In genomic region chr12:52182898-52183543, GRCh38 we compare ENCODE assay signal across 16 cellular contexts. TPM values are rescaled to one million over a fixed set of nuclear protein-coding genes. Genes with fewer than 3 reads are reported as not detected.
DNase-seq lines count a peak whose midpoint lies in the region; TF ChIP-seq lines count a peak whose summit lies in the region.
"Had no signal": no experiment of that assay in that cellular context is flagged by ENCODE, and none has a peak within 500 bp of the region (broad histone marks: within the 10 kb centered on the region; RNA-seq: fewer than 3 reads in every experiment).

No MANE protein-coding gene starts in this region.

- H3K4me1 ChIP-seq in HUES64 (ENCODE audit: insufficient read depth, low read length) (peaks cover 35% of the 10 kb centered on the region), esophagus (ENCODE audit: control insufficient read depth in 2 of 2, insufficient read depth in 2 of 2, low read length in 1 of 2) (peaks cover 8 to 11% of the 10 kb centered on the region in 2 donors), colonic mucosa (no peaks in the 10 kb centered on the region)
- H3K4me1 ChIP-seq: HAP-1 had no signal

- no peak overlapping the region; the same call in 1 of the 2 replicates for H3K27ac ChIP-seq in HUES64 (ENCODE audit: low read depth, low read length)
- peak overlapping the region; percentile 47 to 95 for H3K27ac ChIP-seq in esophagus (ENCODE audit: low read depth in 2 of 2, low read length in 1 of 2)
- H3K27ac ChIP-seq in colonic mucosa, result no peak overlapping the region

- no peaks in the 10 kb centered on the region for H3K36me3 Mint-ChIP-seq in activated naive CD4-positive, alpha-beta T cell treated with anti-CD3 and anti-CD28 coated beads, Interleukin-2, amount 10 ng/mL, durations not matched to agents 7 days and 5 days
- H3K36me3 Mint-ChIP-seq: activated naive CD4-positive, alpha-beta T cell treated with anti-CD3 and anti-CD28 coated beads, Interleukin-2, amount 50 U/mL, for 72 hours had no signal

- H3K4me3 ChIP-seq in HUES64 (ENCODE audit: low read length) (no peak overlapping the region), esophagus (ENCODE audit: low read depth in 1 of 2, low read length in 2 of 2) (no peak overlapping the region), retinal pigment epithelial cell (ENCODE audit: low read length) (peak overlapping the region; percentile 23), colonic mucosa (no peak overlapping the region)
- H3K4me3 ChIP-seq: gastroesophageal sphincter, HAP-1 had no signal

- no peak overlapping the region for H3K4me3 Mint-ChIP-seq in activated naive CD4-positive, alpha-beta T cell treated with anti-CD3 and anti-CD28 coated beads, Interleukin-2, amount 10 ng/mL, durations not matched to agents 7 days and 5 days
- H3K4me3 Mint-ChIP-seq: dendritic cell treated with granulocyte-macrophage colony-stimulating factor and Interleukin-4, amounts not matched to agents 40 ng/mL and 50 ng/mL, for 4 days; T-helper 1 cell treated with Interleukin-12 subunit alpha and Interleukin-12 subunit beta and Interleukin-4 antibody, amounts not matched to agents 30 μg/mL and 1 μg/mL, for 36 hours had no signal

- TF ChIP-seq CTCF in retinal pigment epithelial cell (conservative IDR thresholded peaks at IDR 0.05; ENCODE audit: low read depth, low read length), result no peak
- TF ChIP-seq CTCF in colonic mucosa (IDR thresholded peaks at IDR 0.05), result no peak

- 71% methylated on average over 9 of the region's 9 CpGs for WGBS in HUES64
- 60 to 63% methylated on average over 9 of the region's 9 CpGs for WGBS in esophagus, 2 donors

- H3K4me1 Mint-ChIP-seq in activated naive CD4-positive, alpha-beta T cell treated with anti-CD3 and anti-CD28 coated beads, Interleukin-2, amount 10 ng/mL, durations not matched to agents 7 days and 5 days, result peaks cover 5% of the 10 kb centered on the region

- H3K27me3 Mint-ChIP-seq in activated naive CD4-positive, alpha-beta T cell treated with anti-CD3 and anti-CD28 coated beads, Interleukin-2, amount 10 ng/mL, durations not matched to agents 7 days and 5 days, result peaks cover 49% of the 10 kb centered on the region

- no peaks in the 10 kb centered on the region for H3K9me3 ChIP-seq in HUES64 (ENCODE audit: insufficient read depth, low read depth, low read length)
- no peaks in the 10 kb centered on the region for H3K9me3 ChIP-seq in esophagus (ENCODE audit: control insufficient read depth in 2 of 2, insufficient read depth in 1 of 2, low read depth in 1 of 2, low read length in 1 of 2)
- H3K9me3 ChIP-seq in colonic mucosa, result no peaks in the 10 kb centered on the region
- H3K9me3 ChIP-seq: gastroesophageal sphincter, HAP-1 had no signal

- H3K9me3 Mint-ChIP-seq in activated naive CD4-positive, alpha-beta T cell treated with anti-CD3 and anti-CD28 coated beads, Interleukin-2, amount 10 ng/mL, durations not matched to agents 7 days and 5 days, result no peaks in the 10 kb centered on the region
- H3K9me3 Mint-ChIP-seq: activated naive CD4-positive, alpha-beta T cell treated with anti-CD3 and anti-CD28 coated beads, Interleukin-2, amount 50 U/mL, for 72 hours; dendritic cell treated with granulocyte-macrophage colony-stimulating factor and Interleukin-4, amounts not matched to agents 40 ng/mL and 50 ng/mL, for 4 days; T-helper 1 cell treated with Interleukin-12 subunit alpha and Interleukin-12 subunit beta and Interleukin-4 antibody, amounts not matched to agents 30 μg/mL and 1 μg/mL, for 36 hours had no signal

- CTCF ChIA-PET in activated naive CD4-positive, alpha-beta T cell treated with anti-CD3 and anti-CD28 coated beads, Interleukin-2, amount 10 ng/mL, durations not matched to agents 7 days and 5 days (lab: Charles Lee), result interaction anchor here (1.0 kb wide), 1 partner anchor 31 kb away, joined by 3 read pairs; no protein-coding TSS in a partner anchor

- no peaks in the 10 kb centered on the region for H3K27me3 ChIP-seq in HUES64 (ENCODE audit: insufficient read depth, low read length)
- H3K27me3 ChIP-seq in esophagus (ENCODE audit: control insufficient read depth in 1 of 2, insufficient read depth in 2 of 2, low read length in 2 of 2), result no peaks in the 10 kb centered on the region
- H3K27me3 ChIP-seq in colonic mucosa, result no peaks in the 10 kb centered on the region
- H3K27me3 ChIP-seq: gastroesophageal sphincter had no signal

- 0 out of 2 replicates have a peak overlapping the region, but pooled peaks have one; percentile 25 for H3K9ac ChIP-seq in HUES64 (ENCODE audit: low read depth, low read length)
- no peak overlapping the region for H3K9ac ChIP-seq in colonic mucosa (ENCODE audit: low read depth in 2 of 2, low read length in 2 of 2)

- peak; percentile 63 for DNase-seq in RPMI7951 (ENCODE audit: low read depth)
- no peak for DNase-seq in retinal pigment epithelial cell (ENCODE audit: low read depth)
- no peak for DNase-seq in colonic mucosa
- no peak for DNase-seq in activated naive CD4-positive, alpha-beta T cell treated with anti-CD3 and anti-CD28 coated beads, Interleukin-2, amount 10 ng/mL, durations not matched to agents 7 days and 5 days
- no peak for DNase-seq in GF-D8 (lab: John Stamatoyannopoulos, UW)
- DNase-seq: activated CD4-positive, alpha-beta T cell treated with anti-CD3 and anti-CD28 coated beads, Interleukin-2, amount 50 U/mL, for 48 hours; left cardiac atrium; NCI-H526; stimulated activated naive CD4-positive, alpha-beta T cell treated with Interleukin-2 at 50 U/mL for 16 hours had no signal

- H3K27ac Mint-ChIP-seq in activated naive CD4-positive, alpha-beta T cell treated with anti-CD3 and anti-CD28 coated beads, Interleukin-2, amount 10 ng/mL, durations not matched to agents 7 days and 5 days, result no peak overlapping the region
- H3K27ac Mint-ChIP-seq: activated naive CD4-positive, alpha-beta T cell treated with anti-CD3 and anti-CD28 coated beads, Interleukin-2, amount 50 U/mL, for 72 hours; dendritic cell treated with granulocyte-macrophage colony-stimulating factor and Interleukin-4, amounts not matched to agents 40 ng/mL and 50 ng/mL, for 4 days; T-helper 1 cell treated with Interleukin-12 subunit alpha and Interleukin-12 subunit beta and Interleukin-4 antibody, amounts not matched to agents 30 μg/mL and 1 μg/mL, for 36 hours had no signal

- intact Hi-C loops in colonic mucosa (cut with DNase I), result no loop called here

- no peaks in the 10 kb centered on the region for H3K36me3 ChIP-seq in HUES64 (ENCODE audit: insufficient read depth, low read length)
- peaks cover 0 to 3% of the 10 kb centered on the region in 2 donors for H3K36me3 ChIP-seq in esophagus (ENCODE audit: control insufficient read depth in 2 of 2, insufficient read depth in 2 of 2, low read length in 1 of 2)
- H3K36me3 ChIP-seq in colonic mucosa, result no peaks in the 10 kb centered on the region
- H3K36me3 ChIP-seq: gastroesophageal sphincter, HAP-1 had no signal

RNA-seq across cellular contexts. Expression of gene KRT80, which starts 8.8 kb away (rescaled TPM):
- not detected for polyA plus RNA-seq in HUES64 (2013, experiment 1 of 2)
- 0.13 TPM for polyA plus RNA-seq in HUES64 (2013, experiment 2 of 2)
- 1.3 and 2.1 TPM in 2 replicates for total RNA-seq in RPMI7951 (2014; rRNA removed; shearing (Covaris generic))
- 10 to 100 TPM; 40.9 to 53.9 TPM for polyA plus RNA-seq in esophagus
- total RNA-seq in colonic mucosa, result 1 to 10 TPM in 1 of 2 donors, under 1 TPM in 1; 0.66 to 4.9 TPM
- total RNA-seq: activated naive CD4-positive, alpha-beta T cell treated with anti-CD3 and anti-CD28 coated beads, Interleukin-2, amount 50 U/mL, for 72 hours had no signal

RNA-seq across cellular contexts. Expression of gene KRT7, which starts 50.0 kb away (rescaled TPM):
- 6.0 TPM for polyA plus RNA-seq in HUES64 (2013, experiment 1 of 2)
- 4.9 TPM for polyA plus RNA-seq in HUES64 (2013, experiment 2 of 2)
- 0.68 and 2.3 TPM in 2 replicates for total RNA-seq in RPMI7951 (2014; rRNA removed; shearing (Covaris generic))
- 100 to 1,000 TPM; 153 to 213 TPM for polyA plus RNA-seq in esophagus
- 1 to 10 TPM; 2.1 to 4.0 TPM for total RNA-seq in colonic mucosa

Comparison
In these comparisons a context has a peak if more than half of its experiments do, and no peak if none do; other contexts are left out.
1. H3K27ac ChIP-seq: peak in esophagus (2 of 2); none in HUES64 (single experiment) and colonic mucosa (single experiment).